Comparison of ENCODE assay signal across 8 cellular contexts in genomic region chr9:27572918-27573698, GRCh38. TPM values are rescaled to one million over a fixed set of nuclear protein-coding genes. Genes with fewer than 3 reads are reported as not detected.
A peak's percentile ranks its signal among the peaks of the same experiment; 100 is the strongest.
DNase-seq lines count a peak whose midpoint lies in the region; ATAC-seq and TF ChIP-seq lines count a peak whose summit lies in the region.

C9orf72 (minus strand) TSS chr9:27573481; CDS start chr9:27567120, 6,361 bp downstream.

- TF ChIP-seq CTCF in activated CD8-positive, alpha-beta T cell treated with anti-CD3 and anti-CD28 coated beads for 36 hours (IDR thresholded peaks at IDR 0.05), result no peak

- intact Hi-C loops in activated CD8-positive, alpha-beta T cell treated with anti-CD3 and anti-CD28 coated beads for 36 hours (cut with micrococcal nuclease), result loop anchor here (10.0 kb wide), 1 partner anchor 58 kb away; no protein-coding TSS in a partner anchor

- ATAC-seq in HG02763 (IDR thresholded peaks at IDR 0.05; ENCODE audit: unreplicated experiment), result peak; percentile 65
- ATAC-seq in activated CD8-positive, alpha-beta T cell treated with anti-CD3 and anti-CD28 coated beads for 36 hours, result peak; percentile 63

- H3K4me1 ChIP-seq in effector memory CD4-positive, alpha-beta T cell (ENCODE audit: control insufficient read depth, insufficient read depth, low read length, poor library complexity, severe bottlenecking), result no peaks in the 10 kb centered on the region

- H3K9me3 ChIP-seq in effector memory CD4-positive, alpha-beta T cell (ENCODE audit: control insufficient read depth, low read length), result no peaks in the 10 kb centered on the region

- DNase-seq in SIG-M5 treated with dmso at 0.1 percent for 504 hours (lab: John Stamatoyannopoulos, UW; ENCODE audit: unreplicated experiment) (peak; percentile 82), SIG-M5 (lab: John Stamatoyannopoulos, UW) (no peak), NCI-H1930 (lab: John Stamatoyannopoulos, UW) (peak; percentile 89), mucosa of gallbladder (ENCODE audit: low spot score) (peak; percentile 82)
- peak; percentile 84 for DNase-seq in activated CD8-positive, alpha-beta T cell treated with anti-CD3 and anti-CD28 coated beads for 36 hours
- DNase-seq in effector memory CD4-positive, alpha-beta T cell, result peak; percentile 67 to 81 (median 79)
- peak; percentile 89 for DNase-seq in stimulated activated CD8-positive, alpha-beta memory T cell treated with anti-CD3 and anti-CD28 coated beads, Interleukin-4, amount 100 ng/mL, for 48 hours

- POLR2A ChIA-PET in activated CD8-positive, alpha-beta T cell treated with anti-CD3 and anti-CD28 coated beads for 36 hours (lab: Charles Lee), result interaction anchor here (0.6 to 1.7 kb wide), 8 partner anchors 10 to 623 kb away, joined by 3 to 8 read pairs (median 4); partner anchors contain the start of gene MOB3B

- CTCF ChIA-PET in activated CD8-positive, alpha-beta T cell treated with anti-CD3 and anti-CD28 coated beads for 36 hours (lab: Charles Lee), result interaction anchor here (1.4 kb wide), 1 partner anchor 10 kb away, joined by 5 read pairs; no protein-coding TSS in a partner anchor

- no peaks in the 10 kb centered on the region for H3K27me3 Mint-ChIP-seq in activated CD8-positive, alpha-beta T cell treated with anti-CD3 and anti-CD28 coated beads for 36 hours

- no peaks in the 10 kb centered on the region for H3K27me3 ChIP-seq in effector memory CD4-positive, alpha-beta T cell (replicated peaks; ENCODE audit: control insufficient read depth, insufficient read depth, low read length, poor library complexity, severe bottlenecking)

- peaks cover 2% of the 10 kb centered on the region for H3K9me3 Mint-ChIP-seq in activated CD8-positive, alpha-beta T cell treated with anti-CD3 and anti-CD28 coated beads for 36 hours

- peak within 1 kb of the TSS; percentile 96 for H3K27ac ChIP-seq in effector memory CD4-positive, alpha-beta T cell (ENCODE audit: insufficient read depth, low read length, poor library complexity, severe bottlenecking)

- H3K4me3 ChIP-seq in effector memory CD4-positive, alpha-beta T cell (ENCODE audit: insufficient read depth, low read depth, low read length, poor library complexity, severe bottlenecking), result peak within 1 kb of the TSS; percentile 63

- peaks cover 1% of the 10 kb centered on the region for H3K36me3 Mint-ChIP-seq in activated CD8-positive, alpha-beta T cell treated with anti-CD3 and anti-CD28 coated beads for 36 hours (ENCODE audit: low read depth)

- H3K36me3 ChIP-seq in effector memory CD4-positive, alpha-beta T cell (ENCODE audit: control insufficient read depth, insufficient read depth, low read length), result no peaks in the 10 kb centered on the region

- H3K27ac Mint-ChIP-seq in activated CD8-positive, alpha-beta T cell treated with anti-CD3 and anti-CD28 coated beads for 36 hours, result peak within 1 kb of the TSS; percentile 98

- peak within 1 kb of the TSS; percentile 88 for H3K4me3 Mint-ChIP-seq in activated CD8-positive, alpha-beta T cell treated with anti-CD3 and anti-CD28 coated beads for 36 hours

- peaks cover 25% of the 10 kb centered on the region for H3K4me1 Mint-ChIP-seq in activated CD8-positive, alpha-beta T cell treated with anti-CD3 and anti-CD28 coated beads for 36 hours (ENCODE audit: low read depth)

RNA-seq across cellular contexts. Expression of gene C9orf72, which starts in this region (rescaled TPM):
- 1 to 10 TPM; 7.0 to 7.3 TPM for total RNA-seq in activated CD8-positive, alpha-beta T cell treated with anti-CD3 and anti-CD28 coated beads for 36 hours
- 12.0 TPM for total RNA-seq in mucosa of gallbladder
